In the genomic region with DNA sequence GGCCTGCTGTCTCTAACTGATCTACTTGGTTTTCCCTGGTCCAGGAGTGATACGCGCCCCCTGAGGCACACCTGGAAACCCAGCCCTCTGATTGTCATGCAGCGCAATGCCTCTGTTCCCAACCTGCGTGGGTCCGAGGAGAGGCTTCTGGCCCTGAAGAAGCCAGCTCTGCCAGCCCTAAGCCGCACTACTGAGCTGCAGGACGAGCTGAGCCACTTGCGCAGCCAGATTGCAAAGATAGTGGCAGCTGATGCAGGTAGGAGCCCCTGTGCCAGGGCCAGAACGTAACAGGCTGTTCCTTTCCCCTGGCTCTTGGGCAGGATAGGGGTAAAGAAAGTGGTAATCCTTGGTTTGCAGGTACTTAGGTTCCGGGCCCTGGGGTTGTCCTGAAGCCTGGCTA, we compare ENCODE assay signal across 19 cellular contexts. TPM values are rescaled to one million over a fixed set of nuclear protein-coding genes. Genes with fewer than 3 reads are reported as not detected.
DNase-seq lines count a peak whose midpoint lies in the region; ATAC-seq, FAIRE-seq and TF ChIP-seq lines count a peak whose summit lies in the region.
"Had no signal": no experiment of that assay in that cellular context is flagged by ENCODE, and none has a peak within 500 bp of the region (broad histone marks: within the 10 kb centered on the region; RNA-seq: fewer than 3 reads in every experiment).

No MANE protein-coding gene starts in this region.

- peaks cover 36% of the 10 kb centered on the region for H3K36me3 Mint-ChIP-seq in osteocyte (ENCODE audit: unreplicated experiment)

- H3K79me2 ChIP-seq in K562 (ENCODE audit: control insufficient read depth, insufficient read depth, low read length): peaks cover 34% of the 10 kb centered on the region

- H3K9me3 ChIP-seq in K562 (replicated peaks; ENCODE audit: control insufficient read depth, insufficient read depth, low read depth, low read length): no peaks in the 10 kb centered on the region
- no peaks in the 10 kb centered on the region for H3K9me3 ChIP-seq in mucosa of descending colon
- H3K9me3 ChIP-seq: BE2C, Caco-2 had no signal

- peak; percentile 3; the same call in 1 of the 2 replicates for TF ChIP-seq POLR2A in K562 (conservative IDR thresholded peaks at IDR 0.05)

- TF ChIP-seq RAD21 in K562 (CRISPR knock-in tag; conservative IDR thresholded peaks at IDR 0.05 in 1 of 2, IDR thresholded peaks at IDR 0.05 in 1 of 2): no peak

- H3K4me1 ChIP-seq in K562 (replicated peaks in 1 of 2; ENCODE audit: control insufficient read depth in 2 of 2, insufficient read depth in 2 of 2, low read length in 2 of 2) (peaks cover 8 to 20% of the 10 kb centered on the region in 2 experiments), mucosa of descending colon (ENCODE audit: low read depth) (peaks cover 2% of the 10 kb centered on the region)
- H3K4me1 ChIP-seq: BE2C, Caco-2 had no signal

- H3K4me1 Mint-ChIP-seq in osteocyte (ENCODE audit: unreplicated experiment): peaks cover 7% of the 10 kb centered on the region

- no peak for TF ChIP-seq EP300 in K562 (IDR thresholded peaks at IDR 0.05; ENCODE audit: low read length)

- H3K27ac Mint-ChIP-seq in osteocyte (ENCODE audit: unreplicated experiment): no peak overlapping the region
- H3K27ac Mint-ChIP-seq: CD4-positive, alpha-beta T cell had no signal

- H3K36me3 ChIP-seq in K562 (ENCODE audit: control insufficient read depth, insufficient read depth, low read length) (peaks cover 88% of the 10 kb centered on the region), mucosa of descending colon (ENCODE audit: low read depth) (peaks cover 19% of the 10 kb centered on the region)

- H3K27me3 ChIP-seq in K562 (ENCODE audit: control insufficient read depth in 2 of 2, insufficient read depth in 2 of 2, low read length in 2 of 2): no peaks in the 10 kb centered on the region
- H3K27me3 ChIP-seq: BE2C had no signal

- POLR2A ChIA-PET in K562 (lab: Yijun Ruan, JAX): interaction anchor here (1.0 to 11.2 kb wide), 4 partner anchors 17 to 204 kb away, joined by 3 to 108 read pairs (median 4); no protein-coding TSS in a partner anchor
- POLR2A ChIA-PET in HEK293T (lab: Yijun Ruan, JAX): no interaction called here

- ATAC-seq in K562 (no peak), mucosa of descending colon (no peak)

- peak overlapping the region in 1 of 2 experiments; percentile 11; a peak in 1 of 4 replicates for H3K9ac ChIP-seq in K562 (ENCODE audit: insufficient read depth in 1 of 2, low read depth in 2 of 2, low read length in 2 of 2)

- TF ChIP-seq CTCF in K562 (IDR thresholded peaks at IDR 0.05 in 2 of 3, conservative IDR thresholded peaks at IDR 0.05 in 1 of 3; ENCODE audit: insufficient read depth in 2 of 3, low read depth in 1 of 3, low read length in 3 of 3) (no peak), osteocyte (IDR thresholded peaks at IDR 0.05) (no peak), mucosa of descending colon (IDR thresholded peaks at IDR 0.05) (no peak)

- H3K27ac ChIP-seq in K562 (ENCODE audit: extremely low read depth, low read depth, low read length): no peak overlapping the region

- no peak overlapping the region for H3K4me2 ChIP-seq in K562 (ENCODE audit: insufficient read depth, low read length)

- H3K4me3 Mint-ChIP-seq in osteocyte (ENCODE audit: unreplicated experiment): no peak overlapping the region
- H3K4me3 Mint-ChIP-seq: CD4-positive, alpha-beta T cell; H9; HFFc6 had no signal

- intact Hi-C loops in K562 (cut with micrococcal nuclease) (loop anchor here (10.0 kb wide), 1 partner anchor 168 kb away; a partner anchor contains a TSS), mucosa of descending colon (cut with DNase I, micrococcal nuclease) (no loop called here)

- no peak for FAIRE-seq in K562 (lab: Jason Lieb, UNC)
- FAIRE-seq: A204.1, D721Med, G401.6, GM12891, H1 had no signal

- no peak overlapping the region for H3K4me3 ChIP-seq in K562
- H3K4me3 ChIP-seq in mucosa of descending colon: no peak overlapping the region

- in situ Hi-C loops in K562 (cut with MboI): no loop called here

- DNase-seq in K562 (ENCODE audit: extremely low read depth in 1 of 4, low spot score in 3 of 4) (no peak), osteocyte (ENCODE audit: extremely low spot score, unreplicated experiment) (peak; percentile 66), HEK293T (ENCODE audit: extremely low spot score) (no peak), KG1 (lab: John Stamatoyannopoulos, UW) (no peak), mucosa of descending colon (no peak), NCI-H446 (lab: John Stamatoyannopoulos, UW) (no peak)
- DNase-seq: ACHN; BE2C; C1 segment of cervical spinal cord; Caco-2; CD4-positive, alpha-beta T cell; H9; HFFc6 had no signal

- no peaks in the 10 kb centered on the region for H3K27me3 Mint-ChIP-seq in osteocyte (ENCODE audit: unreplicated experiment)
- H3K27me3 Mint-ChIP-seq: CD4-positive, alpha-beta T cell had no signal

- H3K9me3 Mint-ChIP-seq in osteocyte (ENCODE audit: unreplicated experiment): no peaks in the 10 kb centered on the region
- H3K9me3 Mint-ChIP-seq: CD4-positive, alpha-beta T cell; H9; HFFc6 had no signal

- H2AFZ ChIP-seq in K562 (ENCODE audit: low read depth, low read length): no peak overlapping the region

- H3K9me1 ChIP-seq in K562 (ENCODE audit: control insufficient read depth, insufficient read depth, low read length): no peaks in the 10 kb centered on the region

- CTCF ChIA-PET in K562 (lab: Yijun Ruan, JAX; ENCODE audit: low intra/inter-chr PET ratio) (no interaction called here), HEK293T (lab: Yijun Ruan, JAX) (no interaction called here)

- peaks cover 7% of the 10 kb centered on the region for H4K20me1 ChIP-seq in K562 (replicated peaks; ENCODE audit: control insufficient read depth, insufficient read depth, low read length)

- BruUV-seq in K562 (replicated peaks; lab: Mats Ljungman, UMichigan): no TSS peak

- WGBS in K562 (ENCODE audit: insufficient coverage, low coverage, missing lambda C conversion rate): 91% methylated on average over 10 of the region's 10 CpGs

RNA-seq across cellular contexts. Expression of a gene that starts 6.8 kb away (rescaled TPM):
- 50.2 TPM for polyA plus RNA-seq in PFSK-1 (2012; ENCODE audit: insufficient read length, low read depth)
- 93.2 and 162 TPM in 2 replicates for total RNA-seq in K562 (2011; cell fraction: chromatin; rRNA removed; ENCODE audit: low replicate concordance)
- 112 and 114 TPM in 2 replicates for total RNA-seq in K562 (2011; cell fraction: nucleolus; rRNA removed)
- total RNA-seq in K562 (2011; cell fraction: nucleoplasm; rRNA removed): 110 and 117 TPM in 2 replicates
- total RNA-seq in K562 (2014; rRNA removed): 43.5 and 54.9 TPM in 2 replicates
- total RNA-seq in K562 (2014; rRNA removed; fragmentation: Illumina TruSeq; extraction: Trizol): 39.2 and 41.4 TPM in 2 replicates
- 45.2 and 45.8 TPM in 2 replicates for total RNA-seq in K562 (2015; rRNA removed; fragmentation: Illumina TruSeq; extraction: Trizol)
- total RNA-seq in K562 (2021): 54.3 and 58.5 TPM in 2 replicates
- 53.7 and 79.7 TPM in 2 replicates for polyA plus RNA-seq in K562 (2011; rRNA removed)
- 75.5 and 87.3 TPM in 2 replicates for polyA plus RNA-seq in K562 (2011; cell fraction: cytosol; rRNA removed)
- polyA plus RNA-seq in K562 (2011; cell fraction: nucleus; rRNA removed): 196 and 214 TPM in 2 replicates
- 57.4 and 71.0 TPM in 2 replicates for polyA plus RNA-seq in K562 (2012)
- 71.0 and 84.8 TPM in 2 replicates for polyA plus RNA-seq in K562 (2014; fragmentation: Illumina TruSeq; extraction: Trizol)
- polyA plus RNA-seq in K562 (2014; fragmentation: Nextera tagmentation; extraction: Ambion mirVana): 10 to 100 TPM; 81.2 to 98.5 TPM
- 45.1 and 60.0 TPM in 2 replicates for polyA plus RNA-seq in K562 (2014; rRNA removed)
- 35.2 and 44.3 TPM in 2 replicates for polyA minus RNA-seq in K562 (2011; rRNA and poly(A)+ RNA removed)
- 23.6 and 25.6 TPM in 2 replicates for polyA minus RNA-seq in K562 (2011; cell fraction: cytosol; rRNA and poly(A)+ RNA removed)
- polyA minus RNA-seq in K562 (2011; cell fraction: nucleus; rRNA and poly(A)+ RNA removed): 31.9 and 51.9 TPM in 2 replicates
- total RNA-seq in osteocyte: 70.6 and 76.8 TPM in 2 replicates
- total RNA-seq in mucosa of descending colon: 10 to 100 TPM; 46.2 to 94.3 (median 83.0) TPM

RNA-seq across cellular contexts. Expression of a gene that starts 26.6 kb away (rescaled TPM):
- polyA plus RNA-seq in PFSK-1 (2012; ENCODE audit: insufficient read length, low read depth): 60.6 TPM
- 10.6 and 27.1 TPM in 2 replicates for total RNA-seq in K562 (2011; cell fraction: chromatin; rRNA removed; ENCODE audit: low replicate concordance)
- 20.8 and 22.0 TPM in 2 replicates for total RNA-seq in K562 (2011; cell fraction: nucleolus; rRNA removed)
- 23.3 and 31.8 TPM in 2 replicates for total RNA-seq in K562 (2011; cell fraction: nucleoplasm; rRNA removed)
- 6.1 and 10.0 TPM in 2 replicates for total RNA-seq in K562 (2014; rRNA removed)
- 5.1 and 6.8 TPM in 2 replicates for total RNA-seq in K562 (2014; rRNA removed; fragmentation: Illumina TruSeq; extraction: Trizol)
- total RNA-seq in K562 (2015; rRNA removed; fragmentation: Illumina TruSeq; extraction: Trizol): 7.0 and 7.4 TPM in 2 replicates
- 21.2 and 24.4 TPM in 2 replicates for total RNA-seq in K562 (2021)
- polyA plus RNA-seq in K562 (2011; rRNA removed): 7.1 and 7.2 TPM in 2 replicates
- 12.7 and 12.8 TPM in 2 replicates for polyA plus RNA-seq in K562 (2011; cell fraction: cytosol; rRNA removed)
- 13.8 and 19.5 TPM in 2 replicates for polyA plus RNA-seq in K562 (2011; cell fraction: nucleus; rRNA removed)
- polyA plus RNA-seq in K562 (2012): 17.5 and 37.6 TPM in 2 replicates
- polyA plus RNA-seq in K562 (2014; fragmentation: Illumina TruSeq; extraction: Trizol): 26.7 and 28.9 TPM in 2 replicates
- polyA plus RNA-seq in K562 (2014; fragmentation: Nextera tagmentation; extraction: Ambion mirVana): 1 to 10 TPM in 1 of 2 experiments, under 1 TPM in 1; 0.43 to 1.5 TPM
- polyA plus RNA-seq in K562 (2014; rRNA removed): 12.5 and 12.6 TPM in 2 replicates
- polyA minus RNA-seq in K562 (2011; rRNA and poly(A)+ RNA removed): 3.7 and 4.2 TPM in 2 replicates
- 12.5 and 15.8 TPM in 2 replicates for polyA minus RNA-seq in K562 (2011; cell fraction: cytosol; rRNA and poly(A)+ RNA removed)
- polyA minus RNA-seq in K562 (2011; cell fraction: nucleus; rRNA and poly(A)+ RNA removed): 2.4 and 3.6 TPM in 2 replicates
- total RNA-seq in osteocyte: 126 and 129 TPM in 2 replicates
- 10 to 100 TPM; 29.6 to 45.1 (median 35.9) TPM for total RNA-seq in mucosa of descending colon

RNA-seq across cellular contexts. Expression of a gene that starts 32.7 kb away (rescaled TPM):
- 3.4 TPM for polyA plus RNA-seq in PFSK-1 (2012; ENCODE audit: insufficient read length, low read depth)
- total RNA-seq in K562 (2011; cell fraction: chromatin; rRNA removed; ENCODE audit: low replicate concordance): 50.6 and 72.2 TPM in 2 replicates
- total RNA-seq in K562 (2011; cell fraction: nucleolus; rRNA removed): 35.2 and 36.8 TPM in 2 replicates
- total RNA-seq in K562 (2011; cell fraction: nucleoplasm; rRNA removed): 48.3 and 56.9 TPM in 2 replicates
- total RNA-seq in K562 (2014; rRNA removed) (46.4 and 51.4 TPM in 2 replicates), K562 (2014; rRNA removed; fragmentation: Illumina TruSeq; extraction: Trizol) (47.1 and 55.0 TPM in 2 replicates), K562 (2015; rRNA removed; fragmentation: Illumina TruSeq; extraction: Trizol) (40.5 and 41.4 TPM in 2 replicates), K562 (2021) (30.9 and 31.7 TPM in 2 replicates), osteocyte (1.3 and 1.9 TPM in 2 replicates), mucosa of descending colon (1 to 10 TPM in 1 of 3 donors, under 1 TPM in 2; 0.28 to 1.5 (median 0.35) TPM)
- polyA plus RNA-seq in K562 (2011; rRNA removed) (45.0 and 48.8 TPM in 2 replicates), K562 (2014; fragmentation: Illumina TruSeq; extraction: Trizol) (48.8 and 50.0 TPM in 2 replicates), K562 (2014; fragmentation: Nextera tagmentation; extraction: Ambion mirVana) (10 to 100 TPM; 12.1 to 15.2 TPM), K562 (2014; rRNA removed) (52.3 and 53.8 TPM in 2 replicates)
- polyA plus RNA-seq in K562 (2011; cell fraction: cytosol; rRNA removed): 26.1 and 34.8 TPM in 2 replicates
- polyA plus RNA-seq in K562 (2011; cell fraction: nucleus; rRNA removed): 23.2 and 23.3 TPM in 2 replicates
- 18.8 and 21.2 TPM in 2 replicates for polyA plus RNA-seq in K562 (2012)
- polyA minus RNA-seq in K562 (2011; rRNA and poly(A)+ RNA removed): 37.1 and 45.0 TPM in 2 replicates
- 10.0 and 14.8 TPM in 2 replicates for polyA minus RNA-seq in K562 (2011; cell fraction: cytosol; rRNA and poly(A)+ RNA removed)
- polyA minus RNA-seq in K562 (2011; cell fraction: nucleus; rRNA and poly(A)+ RNA removed): 18.4 and 30.3 TPM in 2 replicates
- total RNA-seq: CD4-positive, alpha-beta T cell had no signal

RNA-seq across cellular contexts. Expression of a gene that starts 48.9 kb away (rescaled TPM):
- polyA plus RNA-seq in PFSK-1 (2012; ENCODE audit: insufficient read length, low read depth): not detected
- 9.3 and 18.9 TPM in 2 replicates for total RNA-seq in K562 (2011; cell fraction: chromatin; rRNA removed; ENCODE audit: low replicate concordance)
- total RNA-seq in K562 (2011; cell fraction: nucleolus; rRNA removed): 15.7 and 18.8 TPM in 2 replicates
- 13.9 and 16.4 TPM in 2 replicates for total RNA-seq in K562 (2011; cell fraction: nucleoplasm; rRNA removed)
- total RNA-seq in K562 (2014; rRNA removed): 2.4 and 3.3 TPM in 2 replicates
- 2.0 and 2.4 TPM in 2 replicates for total RNA-seq in K562 (2014; rRNA removed; fragmentation: Illumina TruSeq; extraction: Trizol)
- 2.5 and 2.6 TPM in 2 replicates for total RNA-seq in K562 (2015; rRNA removed; fragmentation: Illumina TruSeq; extraction: Trizol)
- total RNA-seq in K562 (2021): 4.0 and 4.4 TPM in 2 replicates
- 5.2 and 5.4 TPM in 2 replicates for polyA plus RNA-seq in K562 (2011; rRNA removed)
- polyA plus RNA-seq in K562 (2011; cell fraction: cytosol; rRNA removed): 8.8 and 14.1 TPM in 2 replicates
- polyA plus RNA-seq in K562 (2011; cell fraction: nucleus; rRNA removed): 5.8 and 7.4 TPM in 2 replicates
- polyA plus RNA-seq in K562 (2012): 4.5 and 6.9 TPM in 2 replicates
- polyA plus RNA-seq in K562 (2014; fragmentation: Illumina TruSeq; extraction: Trizol): 2.9 and 3.3 TPM in 2 replicates
- 1 to 10 TPM; 1.1 to 1.2 TPM for polyA plus RNA-seq in K562 (2014; fragmentation: Nextera tagmentation; extraction: Ambion mirVana)
- 2.7 and 3.0 TPM in 2 replicates for polyA plus RNA-seq in K562 (2014; rRNA removed)
- polyA minus RNA-seq in K562 (2011; rRNA and poly(A)+ RNA removed): 5.5 and 8.5 TPM in 2 replicates
- polyA minus RNA-seq in K562 (2011; cell fraction: cytosol; rRNA and poly(A)+ RNA removed): 7.4 and 8.5 TPM in 2 replicates
- 2.0 and 2.4 TPM in 2 replicates for polyA minus RNA-seq in K562 (2011; cell fraction: nucleus; rRNA and poly(A)+ RNA removed)
- 11.0 and 11.6 TPM in 2 replicates for total RNA-seq in osteocyte
- 1 to 10 TPM; 2.5 to 7.7 (median 2.7) TPM for total RNA-seq in mucosa of descending colon

Comparison
In these comparisons a context has a peak if more than half of its experiments do, and no peak if none do; other contexts are left out.
1. RNA of a gene that starts 32.7 kb away (total RNA-seq): 30.9 to 72.2 TPM in K562; 1.3 to 1.9 TPM in osteocyte and 0.28 to 1.5 TPM in mucosa of descending colon; every median in the first group is over 10 times any median in the second.